1 cellular context compared by ENCODE assay signal in genomic region chr7:73828107-73828803, GRCh38.
TF ChIP-seq lines count a peak whose summit lies in the region.

No MANE protein-coding gene starts in this region.

TF ChIP-seq in Ishikawa, 13 proteins besides CTCF, POLR2A, EP300 and RAD21 (continued from another document):
- no peak for TF ChIP-seq EGR1 (IDR thresholded peaks at IDR 0.05)
- TF ChIP-seq FOXM1 (IDR thresholded peaks at IDR 0.05; ENCODE audit: borderline replicate concordance, low read depth), result no peak
